8 cellular contexts compared by ENCODE assay signal in genomic region chr11:111937461-111937769, GRCh38. TPM values are rescaled to one million over a fixed set of nuclear protein-coding genes. Genes with fewer than 3 reads are reported as not detected.
DNase-seq lines count a peak whose midpoint lies in the region; ATAC-seq, FAIRE-seq and TF ChIP-seq lines count a peak whose summit lies in the region.

No MANE protein-coding gene starts in this region.

- H2AFZ ChIP-seq in osteoblast (ENCODE audit: low read length) = peak overlapping the region; percentile 61

- no peak for TF ChIP-seq POLR2A in GM12891 (IDR thresholded peaks at IDR 0.05; ENCODE audit: low read depth, low read length)

- in situ Hi-C loops in Panc1 (cut with HindIII; ENCODE audit: low pct_unique_long_range_greater_than_20kb, low sequenced_read_pairs) = no loop called here

- H4K20me1 ChIP-seq in osteoblast (ENCODE audit: insufficient read depth, low read length) = no peaks in the 10 kb centered on the region

- peaks cover 2 to 3% of the 10 kb centered on the region in 2 donors for H3K27me3 Mint-ChIP-seq in CD4-positive, alpha-beta memory T cell

- TF ChIP-seq CTCF in Panc1 (IDR thresholded peaks at IDR 0.05) (no peak), osteoblast (IDR thresholded peaks at IDR 0.05; ENCODE audit: extremely low read depth, low read depth, low read length) (no peak)

- no peak for FAIRE-seq in GM12891 (lab: Jason Lieb, UNC)

- CTCF ChIA-PET in CD4-positive, alpha-beta memory T cell (lab: Charles Lee; ENCODE audit: partially characterized antibody) = interaction anchor here (0.7 to 10.0 kb wide), 5 partner anchors 8 to 115 kb away, joined by 3 to 119 read pairs (median 5); no protein-coding TSS in a partner anchor
- CTCF ChIA-PET in Panc1 (lab: Charles Lee) = interaction anchor here (0.5 to 2.2 kb wide), 2 partner anchors 15 to 45 kb away, joined by 3 to 12 read pairs; no protein-coding TSS in a partner anchor

- POLR2A ChIA-PET in CD4-positive, alpha-beta memory T cell (lab: Charles Lee; ENCODE audit: partially characterized antibody) = interaction anchor here (1.2 to 5.0 kb wide), 3 partner anchors 11 to 88 kb away, joined by 3 to 36 read pairs (median 4); partner anchors contain the start of gene DLAT
- POLR2A ChIA-PET in Panc1 (lab: Charles Lee) = interaction anchor here (0.6 to 1.0 kb wide), 2 partner anchors 8 to 18 kb away, joined by 4 read pairs; no protein-coding TSS in a partner anchor

- ATAC-seq in Panc1 = peak; percentile 74

- H3K27me3 ChIP-seq in CD4-positive, alpha-beta memory T cell (ENCODE audit: insufficient read depth, low read length) = no peaks in the 10 kb centered on the region
- no peaks in the 10 kb centered on the region for H3K27me3 ChIP-seq in Panc1 (ENCODE audit: control insufficient read depth, insufficient read depth, low read length)
- no peaks in the 10 kb centered on the region for H3K27me3 ChIP-seq in esophagus (ENCODE audit: control insufficient read depth in 1 of 2, insufficient read depth in 2 of 2, low read length in 2 of 2)
- no peaks in the 10 kb centered on the region for H3K27me3 ChIP-seq in osteoblast (ENCODE audit: insufficient read depth, low read length)

- H3K4me1 ChIP-seq in CD4-positive, alpha-beta memory T cell (ENCODE audit: insufficient read depth, low read length) = peaks cover 32% of the 10 kb centered on the region
- H3K4me1 ChIP-seq in Panc1 (ENCODE audit: control insufficient read depth, insufficient read depth, low read length) (peaks cover 22% of the 10 kb centered on the region), esophagus (ENCODE audit: control insufficient read depth in 2 of 2, insufficient read depth in 2 of 2, low read length in 1 of 2) (peaks cover 0 to 3% of the 10 kb centered on the region in 2 donors), osteoblast (ENCODE audit: insufficient read depth, low read length) (peaks cover 73% of the 10 kb centered on the region)

- H3K36me3 ChIP-seq in CD4-positive, alpha-beta memory T cell (ENCODE audit: insufficient read depth, low read length) = no peaks in the 10 kb centered on the region
- H3K36me3 ChIP-seq in Panc1 (ENCODE audit: control insufficient read depth, insufficient read depth, low read length) = no peaks in the 10 kb centered on the region
- H3K36me3 ChIP-seq in esophagus (ENCODE audit: control insufficient read depth in 2 of 2, insufficient read depth in 2 of 2, low read length in 1 of 2) = no peaks in the 10 kb centered on the region
- H3K36me3 ChIP-seq in osteoblast (ENCODE audit: insufficient read depth, low read length) = no peaks in the 10 kb centered on the region

- WGBS in esophagus, 2 donors = 9 to 14% methylated on average over 9 of the region's 9 CpGs

- H3K4me3 Mint-ChIP-seq in CD4-positive, alpha-beta memory T cell = peak overlapping the region; percentile 47 to 92 (median 74)

- H3K36me3 Mint-ChIP-seq in CD4-positive, alpha-beta memory T cell = no peaks in the 10 kb centered on the region

- H3K27ac ChIP-seq in CD4-positive, alpha-beta memory T cell (ENCODE audit: low read depth, low read length) = peak overlapping the region; percentile 35
- H3K27ac ChIP-seq in Panc1 (ENCODE audit: low read length) (peak overlapping the region; percentile 75), esophagus (ENCODE audit: low read depth in 2 of 2, low read length in 1 of 2) (peak overlapping the region; percentile 4 to 38), osteoblast (ENCODE audit: low read depth, low read length) (peak overlapping the region; percentile 88)

- intact Hi-C loops in CD4-positive, alpha-beta memory T cell (cut with micrococcal nuclease) = no loop called here
- intact Hi-C loops in Panc1 (cut with micrococcal nuclease; ENCODE audit: unreplicated experiment) = no loop called here

- no peaks in the 10 kb centered on the region for H3K9me3 ChIP-seq in CD4-positive, alpha-beta memory T cell (ENCODE audit: control insufficient read depth in 1 of 2, low read length in 2 of 2)
- H3K9me3 ChIP-seq in Panc1 (ENCODE audit: control insufficient read depth, insufficient read depth, low read depth, low read length) = no peaks in the 10 kb centered on the region
- H3K9me3 ChIP-seq in esophagus (ENCODE audit: control insufficient read depth in 2 of 2, insufficient read depth in 1 of 2, low read depth in 1 of 2, low read length in 1 of 2) = no peaks in the 10 kb centered on the region
- no peaks in the 10 kb centered on the region for H3K9me3 ChIP-seq in osteoblast (ENCODE audit: low read depth, low read length)

- DNase-seq in CD4-positive, alpha-beta memory T cell = peak in 1 of 5 donors; percentile 4
- DNase-seq in Panc1 (ENCODE audit: low read depth, low spot score) = no peak
- no peak for DNase-seq in osteoblast (ENCODE audit: insufficient read length, low spot score, missing footprints)
- no peak for DNase-seq in NCI-H526 treated with DMSO at 0.1 percent for 48 hours (lab: John Stamatoyannopoulos, UW)
- DNase-seq in NCI-H748 treated with DMSO at 0.1 percent for 48 hours (lab: John Stamatoyannopoulos, UW) = no peak
- DNase-seq in COLO668 (lab: John Stamatoyannopoulos, UW; ENCODE audit: unreplicated experiment) = no peak
- DNase-seq in GM12891 (ENCODE audit: insufficient read length, low spot score) = no peak

- H3K79me2 ChIP-seq in osteoblast (ENCODE audit: insufficient read depth, low read length) = peaks cover 19% of the 10 kb centered on the region

- H3K4me1 Mint-ChIP-seq in CD4-positive, alpha-beta memory T cell = peaks cover 21 to 41% (median 29%) of the 10 kb centered on the region in 4 donors

- H3K9me3 Mint-ChIP-seq in CD4-positive, alpha-beta memory T cell = peaks cover 0 to 5% (median 0%) of the 10 kb centered on the region in 8 donors

- peak overlapping the region; percentile 83 for H3K4me2 ChIP-seq in osteoblast (ENCODE audit: insufficient read depth, low read length)

- no TSS peak for BruUV-seq in Panc1 (replicated peaks; lab: Mats Ljungman, UMichigan)

- H3K4me3 ChIP-seq in CD4-positive, alpha-beta memory T cell (ENCODE audit: low read length in 2 of 2) = peak overlapping the region; percentile 43 to 78
- H3K4me3 ChIP-seq in Panc1 (ENCODE audit: low read depth in 2 of 2, low read length in 2 of 2) = peak overlapping the region; percentile 63 to 77
- peak overlapping the region; percentile 57 to 79 for H3K4me3 ChIP-seq in esophagus (ENCODE audit: low read depth in 1 of 2, low read length in 2 of 2)
- H3K4me3 ChIP-seq in osteoblast (ENCODE audit: insufficient read depth, low read length) = peak overlapping the region; percentile 79

- H3K27ac Mint-ChIP-seq in CD4-positive, alpha-beta memory T cell = peak overlapping the region in 4 of 7 donors; percentile 38 to 94 (median 73)

TF ChIP-seq in GM12891, 5 proteins besides CTCF, POLR2A, EP300 and RAD21:
- no peak for TF ChIP-seq SPI1 (IDR thresholded peaks at IDR 0.05; ENCODE audit: low read depth, low read length)
- TF ChIP-seq POLR2AphosphoS5 (IDR thresholded peaks at IDR 0.05; ENCODE audit: low read depth, low read length) = no peak
- no peak for TF ChIP-seq POU2F2 (IDR thresholded peaks at IDR 0.05; ENCODE audit: low read depth, low read length)
- TF ChIP-seq TAF1 (IDR thresholded peaks at IDR 0.05; ENCODE audit: low read depth, low read length) = no peak
- TF ChIP-seq PAX5 (IDR thresholded peaks at IDR 0.05; ENCODE audit: insufficient read depth, low read length, severe bottlenecking) = no peak
TF ChIP-seq in GM12891: peak in this region for 0.

RNA-seq across cellular contexts. Expression of gene DIXDC1, which starts 0.3 kb away (rescaled TPM):
- total RNA-seq in CD4-positive, alpha-beta memory T cell = 1 to 10 TPM; 1.1 to 2.1 TPM
- polyA plus RNA-seq in CD4-positive, alpha-beta memory T cell = under 1 TPM; 0.72 to 0.75 TPM
- total RNA-seq in Panc1 (2021; ENCODE audit: unreplicated experiment) (11.7 TPM), osteoblast (27.4 and 28.6 TPM in 2 replicates)
- 7.4 TPM for polyA plus RNA-seq in Panc1 (2012; ENCODE audit: insufficient read length)
- 1 to 10 TPM; 1.9 to 4.2 TPM for polyA plus RNA-seq in esophagus
- 0.35 TPM for polyA plus RNA-seq in GM12891 (2012; ENCODE audit: low read depth, missing spikeins)

RNA-seq across cellular contexts. Expression of gene C11orf52, which starts 18.7 kb away (rescaled TPM):
- total RNA-seq in CD4-positive, alpha-beta memory T cell = not detected
- not detected for polyA plus RNA-seq in CD4-positive, alpha-beta memory T cell
- total RNA-seq in Panc1 (2021; ENCODE audit: unreplicated experiment) (not detected), osteoblast (1.2 and 1.4 TPM in 2 replicates)
- 0.22 TPM for polyA plus RNA-seq in Panc1 (2012; ENCODE audit: insufficient read length)
- polyA plus RNA-seq in esophagus = 1 to 10 TPM; 6.5 to 6.6 TPM
- polyA plus RNA-seq in GM12891 (2012; ENCODE audit: low read depth, missing spikeins) = not detected

RNA-seq across cellular contexts. Expression of gene HSPB2, which starts 24.9 kb away (rescaled TPM):
- not detected for total RNA-seq in CD4-positive, alpha-beta memory T cell
- not detected for polyA plus RNA-seq in CD4-positive, alpha-beta memory T cell
- total RNA-seq in Panc1 (2021; ENCODE audit: unreplicated experiment) (not detected), osteoblast (2.1 and 2.2 TPM in 2 replicates)
- polyA plus RNA-seq in Panc1 (2012; ENCODE audit: insufficient read length) = not detected
- 1 to 10 TPM; 1.8 to 2.0 TPM for polyA plus RNA-seq in esophagus
- not detected for polyA plus RNA-seq in GM12891 (2012; ENCODE audit: low read depth, missing spikeins)

RNA-seq across cellular contexts. Expression of gene CRYAB, which starts 25.8 kb away (rescaled TPM):
- total RNA-seq in CD4-positive, alpha-beta memory T cell = not detected
- not detected for polyA plus RNA-seq in CD4-positive, alpha-beta memory T cell
- total RNA-seq in Panc1 (2021; ENCODE audit: unreplicated experiment) = 0.59 TPM
- polyA plus RNA-seq in Panc1 (2012; ENCODE audit: insufficient read length) = 0.91 TPM
- 100 to 1,000 TPM in 1 of 2 donors, 10 to 100 TPM in 1; 89.6 to 173 TPM for polyA plus RNA-seq in esophagus
- total RNA-seq in osteoblast = 54.3 and 55.4 TPM in 2 replicates
- polyA plus RNA-seq in GM12891 (2012; ENCODE audit: low read depth, missing spikeins) = not detected

RNA-seq across cellular contexts. Expression of gene CFAP68, which starts 58.1 kb away (rescaled TPM):
- 10 to 100 TPM; 14.8 to 18.7 TPM for total RNA-seq in CD4-positive, alpha-beta memory T cell
- polyA plus RNA-seq in CD4-positive, alpha-beta memory T cell = 10 to 100 TPM; 30.7 to 30.9 TPM
- total RNA-seq in Panc1 (2021; ENCODE audit: unreplicated experiment) (16.6 TPM), osteoblast (8.3 and 10.9 TPM in 2 replicates)
- polyA plus RNA-seq in Panc1 (2012; ENCODE audit: insufficient read length) = 19.5 TPM
- polyA plus RNA-seq in esophagus = 10 to 100 TPM; 29.5 to 33.4 TPM
- 100 TPM for polyA plus RNA-seq in GM12891 (2012; ENCODE audit: low read depth, missing spikeins)

Comparison
In these comparisons a context has a peak if more than half of its experiments do, and no peak if none do; other contexts are left out.
1. H3K27ac ChIP-seq: peak in every context shown above with its lines; median percentile 88 in osteoblast; 75 in Panc1; 35 in CD4-positive, alpha-beta memory T cell; 21 in esophagus.